In genomic region chr2:226446406-226447001, GRCh38 we compare ENCODE assay signal across 14 cellular contexts.
A peak's percentile ranks its signal among the peaks of the same experiment; 100 is the strongest.
DNase-seq lines count a peak whose midpoint lies in the region; ATAC-seq and TF ChIP-seq lines count a peak whose summit lies in the region.
"Had no signal": no experiment of that assay in that cellular context is flagged by ENCODE, and none has a peak within 500 bp of the region (broad histone marks: within the 10 kb centered on the region; RNA-seq: fewer than 3 reads in every experiment).

No MANE protein-coding gene starts in this region.

- CTCF ChIA-PET in WTC11 (lab: Charles Lee): no interaction called here

- H3K27me3 ChIP-seq in MG63: no peaks in the 10 kb centered on the region

- DNase-seq in AG08395 (ENCODE audit: low spot score) (peak; percentile 38), MG63 (peak; percentile 1), epidermal melanocyte (ENCODE audit: insufficient read length, low spot score) (peak; percentile 26), iris pigment epithelial cell (ENCODE audit: low read depth) (peak; percentile 87), NCI-H1417 (lab: John Stamatoyannopoulos, UW) (no peak), DMS153 (lab: John Stamatoyannopoulos, UW) (no peak), WTC11 (ENCODE audit: low spot score) (no peak)
- DNase-seq in activated CD8-positive, alpha-beta memory T cell treated with anti-CD3 and anti-CD28 coated beads, Interleukin-2, amount 50 U/mL, for 4 hours: no peak
- DNase-seq: activated CD8-positive, alpha-beta memory T cell treated with anti-CD3 and anti-CD28 coated beads, Interleukin-2, amount 10 ng/mL, durations not matched to agents 7 days and 5 days; activated naive CD4-positive, alpha-beta T cell treated with anti-CD3 and anti-CD28 coated beads, Interleukin-2, amount 10 ng/mL, durations not matched to agents 7 days and 5 days; Calu3; stimulated activated naive CD8-positive, alpha-beta T cell treated with anti-CD3 and anti-CD28 coated beads, Interleukin-15, amount 100 ng/mL, for 72 hours; SW 1271 had no signal

- no peaks in the 10 kb centered on the region for H3K27me3 Mint-ChIP-seq in WTC11 (ENCODE audit: low read depth)
- H3K27me3 Mint-ChIP-seq: activated naive CD4-positive, alpha-beta T cell treated with anti-CD3 and anti-CD28 coated beads, Interleukin-2, amount 10 ng/mL, durations not matched to agents 7 days and 5 days had no signal

- no peaks in the 10 kb centered on the region for H3K36me3 ChIP-seq in MG63

- H3K9me3 Mint-ChIP-seq in WTC11: peaks cover 6% of the 10 kb centered on the region
- H3K9me3 Mint-ChIP-seq: activated naive CD4-positive, alpha-beta T cell treated with anti-CD3 and anti-CD28 coated beads, Interleukin-2, amount 10 ng/mL, durations not matched to agents 7 days and 5 days; stimulated activated naive CD8-positive, alpha-beta T cell treated with anti-CD3 and anti-CD28 coated beads, Interleukin-15, amount 100 ng/mL, for 72 hours had no signal

- ATAC-seq in WTC11: no peak
- ATAC-seq: activated CD8-positive, alpha-beta memory T cell treated with anti-CD3 and anti-CD28 coated beads, Interleukin-2, amount 10 ng/mL, durations not matched to agents 7 days and 5 days; stimulated activated naive CD8-positive, alpha-beta T cell treated with anti-CD3 and anti-CD28 coated beads, Interleukin-15, amount 100 ng/mL, for 72 hours had no signal

- TF ChIP-seq CTCF in WTC11 (IDR thresholded peaks at IDR 0.05): no peak

- no peak overlapping the region for H3K27ac Mint-ChIP-seq in WTC11
- H3K27ac Mint-ChIP-seq: activated CD8-positive, alpha-beta memory T cell treated with anti-CD3 and anti-CD28 coated beads, Interleukin-2, amount 10 ng/mL, durations not matched to agents 7 days and 5 days; activated naive CD4-positive, alpha-beta T cell treated with anti-CD3 and anti-CD28 coated beads, Interleukin-2, amount 10 ng/mL, durations not matched to agents 7 days and 5 days; mesothelial cell of epicardium; stimulated activated naive CD8-positive, alpha-beta T cell treated with anti-CD3 and anti-CD28 coated beads, Interleukin-15, amount 100 ng/mL, for 72 hours had no signal

- no peak overlapping the region for H3K4me3 ChIP-seq in MG63

- 0 out of 2 replicates have a peak, but pooled peaks cover 4% of the 10 kb centered on the region for H3K36me3 Mint-ChIP-seq in WTC11
- H3K36me3 Mint-ChIP-seq: activated CD8-positive, alpha-beta memory T cell treated with anti-CD3 and anti-CD28 coated beads, Interleukin-2, amount 10 ng/mL, durations not matched to agents 7 days and 5 days; activated naive CD4-positive, alpha-beta T cell treated with anti-CD3 and anti-CD28 coated beads, Interleukin-2, amount 10 ng/mL, durations not matched to agents 7 days and 5 days had no signal

- POLR2A ChIA-PET in WTC11 (lab: Charles Lee): interaction anchor here (1.1 kb wide), 1 partner anchor 111 kb away, joined by 3 read pairs; no protein-coding TSS in a partner anchor

- no peak overlapping the region for H3K4me3 Mint-ChIP-seq in WTC11
- H3K4me3 Mint-ChIP-seq: activated CD8-positive, alpha-beta memory T cell treated with anti-CD3 and anti-CD28 coated beads, Interleukin-2, amount 10 ng/mL, durations not matched to agents 7 days and 5 days; activated naive CD4-positive, alpha-beta T cell treated with anti-CD3 and anti-CD28 coated beads, Interleukin-2, amount 10 ng/mL, durations not matched to agents 7 days and 5 days; mesothelial cell of epicardium; stimulated activated naive CD8-positive, alpha-beta T cell treated with anti-CD3 and anti-CD28 coated beads, Interleukin-15, amount 100 ng/mL, for 72 hours had no signal

- H3K4me1 Mint-ChIP-seq in WTC11: peaks cover 21% of the 10 kb centered on the region
- H3K4me1 Mint-ChIP-seq: activated CD8-positive, alpha-beta memory T cell treated with anti-CD3 and anti-CD28 coated beads, Interleukin-2, amount 10 ng/mL, durations not matched to agents 7 days and 5 days; activated naive CD4-positive, alpha-beta T cell treated with anti-CD3 and anti-CD28 coated beads, Interleukin-2, amount 10 ng/mL, durations not matched to agents 7 days and 5 days; stimulated activated naive CD8-positive, alpha-beta T cell treated with anti-CD3 and anti-CD28 coated beads, Interleukin-15, amount 100 ng/mL, for 72 hours had no signal

- peaks cover 9% of the 10 kb centered on the region for H3K9me3 ChIP-seq in MG63

TF ChIP-seq in WTC11, 78 proteins besides CTCF, POLR2A, EP300 and RAD21:
- no peak for TF ChIP-seq HMGA2 (CRISPR knock-in tag; IDR thresholded peaks at IDR 0.05)
- no peak for TF ChIP-seq CREM (CRISPR knock-in tag; IDR thresholded peaks at IDR 0.05)
- no peak for TF ChIP-seq ZNF263 (CRISPR knock-in tag; IDR thresholded peaks at IDR 0.05; ENCODE audit: low read depth)
- no peak for TF ChIP-seq ZSCAN18 (CRISPR knock-in tag; IDR thresholded peaks at IDR 0.05)
- TF ChIP-seq, protein P1, sequence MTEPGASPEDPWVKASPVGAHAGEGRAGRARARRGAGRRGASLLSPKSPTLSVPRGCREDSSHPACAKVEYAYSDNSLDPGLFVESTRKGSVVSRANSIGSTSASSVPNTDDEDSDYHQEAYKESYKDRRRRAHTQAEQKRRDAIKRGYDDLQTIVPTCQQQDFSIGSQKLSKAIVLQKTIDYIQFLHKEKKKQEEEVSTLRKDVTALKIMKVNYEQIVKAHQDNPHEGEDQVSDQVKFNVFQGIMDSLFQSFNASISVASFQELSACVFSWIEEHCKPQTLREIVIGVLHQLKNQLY (CRISPR knock-in tag; IDR thresholded peaks at IDR 0.05): no peak

Comparison
In these comparisons a context has a peak if more than half of its experiments do, and no peak if none do; other contexts are left out.
1. DNase-seq: peak in AG08395 (single experiment), MG63 (single experiment), epidermal melanocyte (single experiment) and iris pigment epithelial cell (single experiment); none in NCI-H1417 (0 of 3), activated CD8-positive, alpha-beta memory T cell treated with anti-CD3 and anti-CD28 coated beads, Interleukin-2, amount 50 U/mL, for 4 hours (single experiment), DMS153 (single experiment) and WTC11 (single experiment).